Comparison of ENCODE assay signal across 18 cellular contexts in genomic region chr13:44407891-44408290, GRCh38. TPM values are rescaled to one million over a fixed set of nuclear protein-coding genes. Genes with fewer than 3 reads are reported as not detected.
"Had no signal": no experiment of that assay in that cellular context is flagged by ENCODE, and none has a peak within 500 bp of the region (broad histone marks: within the 10 kb centered on the region; RNA-seq: fewer than 3 reads in every experiment).

No MANE protein-coding gene starts in this region.

- H3K36me3 Mint-ChIP-seq: activated CD4-positive, alpha-beta memory T cell treated with anti-CD3 and anti-CD28 coated beads for 36 hours; activated naive CD4-positive, alpha-beta T cell treated with anti-CD3 and anti-CD28 coated beads, Interleukin-2, amount 10 ng/mL, durations not matched to agents 7 days and 5 days; natural killer cell had no signal

- H3K4me3 Mint-ChIP-seq: activated CD4-positive, alpha-beta memory T cell treated with anti-CD3 and anti-CD28 coated beads for 36 hours; activated naive CD4-positive, alpha-beta T cell treated with anti-CD3 and anti-CD28 coated beads, Interleukin-2, amount 10 ng/mL, durations not matched to agents 7 days and 5 days; natural killer cell; stimulated activated naive CD8-positive, alpha-beta T cell treated with anti-CD3 and anti-CD28 coated beads, Interleukin-15, Interleukin-2, amounts not matched to agents 100 ng/mL and 50 ng/mL, for 24 hours had no signal

- H3K4me3 ChIP-seq: cardiac muscle cell, left lung, lung, ovary, prostate gland, thyroid gland had no signal

- H3K9me3 ChIP-seq: left lung, ovary, prostate gland, thyroid gland had no signal

- H3K27ac Mint-ChIP-seq: activated CD4-positive, alpha-beta memory T cell treated with anti-CD3 and anti-CD28 coated beads for 36 hours; activated naive CD4-positive, alpha-beta T cell treated with anti-CD3 and anti-CD28 coated beads, Interleukin-2, amount 10 ng/mL, durations not matched to agents 7 days and 5 days; natural killer cell; stimulated activated naive CD8-positive, alpha-beta T cell treated with anti-CD3 and anti-CD28 coated beads, Interleukin-15, Interleukin-2, amounts not matched to agents 100 ng/mL and 50 ng/mL, for 24 hours had no signal

- H3K27ac ChIP-seq: cardiac muscle cell, left lung, ovary, prostate gland, thyroid gland had no signal

- H3K9me3 Mint-ChIP-seq: activated CD4-positive, alpha-beta memory T cell treated with anti-CD3 and anti-CD28 coated beads for 36 hours; activated naive CD4-positive, alpha-beta T cell treated with anti-CD3 and anti-CD28 coated beads, Interleukin-2, amount 10 ng/mL, durations not matched to agents 7 days and 5 days; natural killer cell; stimulated activated naive CD8-positive, alpha-beta T cell treated with anti-CD3 and anti-CD28 coated beads, Interleukin-15, Interleukin-2, amounts not matched to agents 100 ng/mL and 50 ng/mL, for 24 hours had no signal

- H3K4me1 Mint-ChIP-seq: activated naive CD4-positive, alpha-beta T cell treated with anti-CD3 and anti-CD28 coated beads, Interleukin-2, amount 10 ng/mL, durations not matched to agents 7 days and 5 days had no signal

- H3K36me3 ChIP-seq: cardiac muscle cell, left lung, ovary, prostate gland, thyroid gland had no signal

- ATAC-seq: left lung, natural killer cell had no signal

- DNase-seq: activated CD4-positive, alpha-beta memory T cell treated with anti-CD3 and anti-CD28 coated beads for 36 hours; activated CD4-positive, alpha-beta T cell treated with anti-CD3 and anti-CD28 coated beads for 48 hours; activated effector memory CD4-positive, alpha-beta T cell treated with anti-CD3 and anti-CD28 coated beads, Interleukin-2, amount 50 U/mL, for 16 hours; activated naive CD4-positive, alpha-beta T cell treated with anti-CD3 and anti-CD28 coated beads, Interleukin-2, amount 10 ng/mL, durations not matched to agents 7 days and 5 days; activated T-cell treated with anti-CD3 and anti-CD28 coated beads, Interleukin-2, amount 50 U/mL, for 48 hours; amygdala; foreskin fibroblast; left lung; natural killer cell; ovary; stimulated activated CD4-positive, alpha-beta T cell treated with anti-CD3 and anti-CD28 coated beads, Interleukin-12 subunit alpha, Interleukin-12 subunit beta, amount 100 ng/mL, for 4 hours; substantia nigra; thyroid gland had no signal

- H3K27me3 ChIP-seq: cardiac muscle cell, left lung, ovary, thyroid gland had no signal

RNA-seq across cellular contexts. Expression of gene SERP2, which starts 34.3 kb away (rescaled TPM):
- total RNA-seq: activated CD4-positive, alpha-beta memory T cell treated with anti-CD3 and anti-CD28 coated beads for 36 hours; T-helper 2 cell treated with Interferon-gamma antibody and Interleukin-4, amounts not matched to agents 100 ng/mL and 5 ng/mL, for 36 hours had no signal
